In the genomic region with DNA sequence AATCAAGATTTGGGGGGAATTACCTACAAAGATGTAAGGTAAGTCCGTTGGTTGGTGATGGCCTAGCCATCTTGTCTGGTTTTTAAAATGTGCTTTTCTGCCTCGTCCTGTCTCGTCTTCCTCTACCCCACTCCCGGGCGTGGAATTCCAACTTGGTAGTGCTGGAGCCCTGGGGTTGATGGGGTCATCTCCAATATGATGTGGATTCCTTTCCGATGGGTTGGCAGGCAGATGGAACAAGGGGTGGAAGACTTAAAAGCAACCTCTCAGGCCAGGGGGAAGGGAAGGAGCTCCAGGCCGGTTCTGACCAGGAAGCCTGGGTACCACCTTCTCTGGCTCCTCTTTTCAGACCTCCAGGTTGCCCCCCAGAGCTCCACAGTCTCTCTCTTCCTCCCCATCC, we compare ENCODE assay signal across 18 cellular contexts. TPM values are rescaled to one million over a fixed set of nuclear protein-coding genes. Genes with fewer than 3 reads are reported as not detected.
DNase-seq lines count a peak whose midpoint lies in the region; ATAC-seq and TF ChIP-seq lines count a peak whose summit lies in the region.
"Had no signal": no experiment of that assay in that cellular context is flagged by ENCODE, and none has a peak within 500 bp of the region (broad histone marks: within the 10 kb centered on the region; RNA-seq: fewer than 3 reads in every experiment).

No MANE protein-coding gene starts in this region.

- intact Hi-C loops in activated CD4-positive, alpha-beta T cell treated with anti-CD3 and anti-CD28 coated beads for 36 hours (cut with DNase I, micrococcal nuclease): no loop called here

- H3K27ac ChIP-seq in gastroesophageal sphincter: peak overlapping the region; percentile 90 to 98 (median 96)
- H3K27ac ChIP-seq in rectal smooth muscle tissue (ENCODE audit: low read depth, low read length): peak overlapping the region; percentile 98
- H3K27ac ChIP-seq: WERI-Rb-1 had no signal

- TF ChIP-seq CTCF in gastroesophageal sphincter (IDR thresholded peaks at IDR 0.05): no peak

- ATAC-seq in gastroesophageal sphincter (no peak), GM21381 (IDR thresholded peaks at IDR 0.05; ENCODE audit: unreplicated experiment) (no peak), HG03469 (IDR thresholded peaks at IDR 0.05; ENCODE audit: unreplicated experiment) (no peak)
- ATAC-seq in activated CD4-positive, alpha-beta T cell treated with anti-CD3 and anti-CD28 coated beads for 36 hours: no peak
- ATAC-seq: activated T-helper 17 cell treated with anti-CD3 and anti-CD28 coated beads, Interleukin-2, amount 50 U/mL, for 72 hours; mucosa of descending colon; Right ventricle myocardium inferior had no signal

- whole genome bisulfite sequencing in gastroesophageal sphincter (ENCODE audit: low coverage in 1 of 2), 2 donors: 73 to 90% methylated on average over 2 to 6 of the region's 7 CpGs

- DNase-seq in AG08395 (ENCODE audit: low spot score) (peak; percentile 72), amniotic epithelial cell (ENCODE audit: low read depth) (peak; percentile 90)
- no peak for DNase-seq in activated CD4-positive, alpha-beta T cell treated with anti-CD3 and anti-CD28 coated beads for 36 hours
- no peak for DNase-seq in activated CD4-positive, CD25-positive, alpha-beta regulatory T cell treated with anti-CD3 and anti-CD28 coated beads, Interleukin-2, amount 50 U/mL, for 72 hours
- DNase-seq: adrenal gland; CD4-positive, alpha-beta memory T cell; glutamatergic neuron; small intestine; WERI-Rb-1 had no signal

- H3K36me3 ChIP-seq in gastroesophageal sphincter (peaks cover 0 to 25% of the 10 kb centered on the region in 2 donors), rectal smooth muscle tissue (ENCODE audit: control insufficient read depth, insufficient read depth, low read length) (no peaks in the 10 kb centered on the region)
- H3K36me3 ChIP-seq: WERI-Rb-1 had no signal

- peaks cover 11 to 100% (median 39%) of the 10 kb centered on the region in 3 donors for H3K4me1 ChIP-seq in gastroesophageal sphincter
- H3K4me1 ChIP-seq in rectal smooth muscle tissue (ENCODE audit: control insufficient read depth, insufficient read depth, low read length): peaks cover 67% of the 10 kb centered on the region

- no peak for TF ChIP-seq EP300 in gastroesophageal sphincter (IDR thresholded peaks at IDR 0.05)

- peak overlapping the region in 1 of 2 donors; percentile 60 for H3K4me3 ChIP-seq in gastroesophageal sphincter
- H3K4me3 ChIP-seq in rectal smooth muscle tissue (ENCODE audit: low read length): peak overlapping the region; percentile 6
- H3K4me3 ChIP-seq: adrenal gland, mucosa of descending colon had no signal

- CTCF ChIA-PET in activated CD4-positive, alpha-beta T cell treated with anti-CD3 and anti-CD28 coated beads for 36 hours (lab: Charles Lee): interaction anchor here (1.1 to 2.1 kb wide), 2 partner anchors 44 to 198 kb away, joined by 3 to 8 read pairs; a partner anchor contains a TSS

- H3K4me1 Mint-ChIP-seq in activated CD4-positive, alpha-beta T cell treated with anti-CD3 and anti-CD28 coated beads for 36 hours: peaks cover 10% of the 10 kb centered on the region

- H3K9ac ChIP-seq in rectal smooth muscle tissue (ENCODE audit: low read length): no peak overlapping the region

- peaks cover 18% of the 10 kb centered on the region for H3K27me3 Mint-ChIP-seq in activated CD4-positive, alpha-beta T cell treated with anti-CD3 and anti-CD28 coated beads for 36 hours
- H3K27me3 Mint-ChIP-seq: activated T-helper 17 cell treated with anti-CD3 and anti-CD28 coated beads, Interleukin-2, amount 50 U/mL, for 72 hours had no signal

- H3K27me3 ChIP-seq in gastroesophageal sphincter: no peaks in the 10 kb centered on the region
- H3K27me3 ChIP-seq in rectal smooth muscle tissue (ENCODE audit: control insufficient read depth, insufficient read depth, low read length): no peaks in the 10 kb centered on the region
- H3K27me3 ChIP-seq: adrenal gland had no signal

- POLR2A ChIA-PET in activated CD4-positive, alpha-beta T cell treated with anti-CD3 and anti-CD28 coated beads for 36 hours (lab: Charles Lee): no interaction called here

- H3K9me3 ChIP-seq in gastroesophageal sphincter: no peaks in the 10 kb centered on the region
- H3K9me3 ChIP-seq: adrenal gland, mucosa of descending colon had no signal

- no peak for TF ChIP-seq POLR2A in gastroesophageal sphincter (IDR thresholded peaks at IDR 0.05)

- H3K36me3 Mint-ChIP-seq in activated CD4-positive, alpha-beta T cell treated with anti-CD3 and anti-CD28 coated beads for 36 hours (ENCODE audit: low read depth): no peaks in the 10 kb centered on the region

- H3K4me3 Mint-ChIP-seq in activated CD4-positive, alpha-beta T cell treated with anti-CD3 and anti-CD28 coated beads for 36 hours: no peak overlapping the region
- H3K4me3 Mint-ChIP-seq: activated T-helper 17 cell treated with anti-CD3 and anti-CD28 coated beads, Interleukin-2, amount 50 U/mL, for 72 hours had no signal

- no peak overlapping the region for H3K27ac Mint-ChIP-seq in activated CD4-positive, alpha-beta T cell treated with anti-CD3 and anti-CD28 coated beads for 36 hours
- H3K27ac Mint-ChIP-seq: activated T-helper 17 cell treated with anti-CD3 and anti-CD28 coated beads, Interleukin-2, amount 50 U/mL, for 72 hours had no signal

- H3K9me3 Mint-ChIP-seq in activated CD4-positive, alpha-beta T cell treated with anti-CD3 and anti-CD28 coated beads for 36 hours (ENCODE audit: low read depth): no peaks in the 10 kb centered on the region
- H3K9me3 Mint-ChIP-seq: activated T-helper 17 cell treated with anti-CD3 and anti-CD28 coated beads, Interleukin-2, amount 50 U/mL, for 72 hours; CD4-positive, alpha-beta memory T cell had no signal

RNA-seq across cellular contexts. Expression of a gene that starts 5.0 kb away (rescaled TPM):
- 10 to 100 TPM; 28.7 to 65.2 (median 38.8) TPM for total RNA-seq in gastroesophageal sphincter
- 1 to 10 TPM; 2.8 to 3.3 TPM for total RNA-seq in activated CD4-positive, alpha-beta T cell treated with anti-CD3 and anti-CD28 coated beads for 36 hours

RNA-seq across cellular contexts. Expression of a gene that starts 19.1 kb away (rescaled TPM):
- not detected for total RNA-seq in gastroesophageal sphincter
- not detected for total RNA-seq in activated CD4-positive, alpha-beta T cell treated with anti-CD3 and anti-CD28 coated beads for 36 hours
- total RNA-seq: activated T-helper 17 cell treated with anti-CD3 and anti-CD28 coated beads, Interleukin-2, amount 50 U/mL, for 72 hours; adrenal gland; CD4-positive, alpha-beta memory T cell; mucosa of descending colon; omental fat pad; Right ventricle myocardium inferior; T-helper 1 cell treated with Interleukin-12 subunit alpha and Interleukin-12 subunit beta and Interleukin-4 antibody, amounts not matched to agents 30 ng/mL and 1 ng/mL, for 36 hours had no signal

RNA-seq across cellular contexts. Expression of a gene that starts 28.2 kb away (rescaled TPM):
- 10 to 100 TPM in 1 of 4 donors, 1 to 10 TPM in 3; 3.0 to 12.9 (median 6.9) TPM for total RNA-seq in gastroesophageal sphincter
- 1 to 10 TPM in 1 of 2 experiments, under 1 TPM in 1; 0.66 to 1.1 TPM for total RNA-seq in activated CD4-positive, alpha-beta T cell treated with anti-CD3 and anti-CD28 coated beads for 36 hours

RNA-seq across cellular contexts. Expression of a gene that starts 40.1 kb away (rescaled TPM):
- total RNA-seq in gastroesophageal sphincter: 10 to 100 TPM; 11.4 to 48.7 (median 24.2) TPM
- total RNA-seq in activated CD4-positive, alpha-beta T cell treated with anti-CD3 and anti-CD28 coated beads for 36 hours: 1 to 10 TPM in 1 of 2 experiments, under 1 TPM in 1; 0.47 to 1.2 TPM

RNA-seq across cellular contexts. Expression of a gene that starts 43.7 kb away (rescaled TPM):
- total RNA-seq in gastroesophageal sphincter: 1 to 10 TPM in 3 of 4 donors, under 1 TPM in 1; 0.27 to 2.7 (median 1.4) TPM
- total RNA-seq in activated CD4-positive, alpha-beta T cell treated with anti-CD3 and anti-CD28 coated beads for 36 hours: not detected
- total RNA-seq: activated T-helper 17 cell treated with anti-CD3 and anti-CD28 coated beads, Interleukin-2, amount 50 U/mL, for 72 hours; CD4-positive, alpha-beta memory T cell; Right ventricle myocardium inferior had no signal

Comparison
In these comparisons a context has a peak if more than half of its experiments do, and no peak if none do; other contexts are left out.
1. DNase-seq: peak in AG08395 (single experiment) and amniotic epithelial cell (single experiment); none in activated CD4-positive, alpha-beta T cell treated with anti-CD3 and anti-CD28 coated beads for 36 hours (single experiment) and activated CD4-positive, CD25-positive, alpha-beta regulatory T cell treated with anti-CD3 and anti-CD28 coated beads, Interleukin-2, amount 50 U/mL, for 72 hours (single experiment).
2. RNA of a gene that starts 5.0 kb away (total RNA-seq): 28.7 to 65.2 TPM in gastroesophageal sphincter; 2.8 to 3.3 TPM in activated CD4-positive, alpha-beta T cell treated with anti-CD3 and anti-CD28 coated beads for 36 hours; every median in the first group is over 4 times any median in the second.